15 cellular contexts compared by ENCODE assay signal in genomic region chr3:14685204-14685603, GRCh38. TPM values are rescaled to one million over a fixed set of nuclear protein-coding genes. Genes with fewer than 3 reads are reported as not detected.
"Had no signal": no experiment of that assay in that cellular context is flagged by ENCODE, and none has a peak within 500 bp of the region (broad histone marks: within the 10 kb centered on the region; RNA-seq: fewer than 3 reads in every experiment).

No MANE protein-coding gene starts in this region.

- H3K27ac ChIP-seq: coronary artery, hepatocyte, upper lobe of left lung had no signal

- DNase-seq: activated B cell treated with CpG ODN at 0.5 μM for 24 hours; activated CD4-positive, alpha-beta T cell treated with anti-CD3 and anti-CD28 coated beads, Interleukin-2, amount 10 ng/mL, durations not matched to agents 7 days and 5 days; activated CD8-positive, alpha-beta memory T cell treated with anti-CD3 and anti-CD28 coated beads for 24 hours; activated naive CD4-positive, alpha-beta T cell treated with anti-CD3 and anti-CD28 coated beads, Interleukin-2, amount 10 ng/mL, durations not matched to agents 7 days and 5 days; effector memory CD4-positive, alpha-beta T cell; mesendoderm; stimulated activated CD4-positive, alpha-beta T cell treated with anti-CD3 and anti-CD28 coated beads, Interleukin-12 subunit alpha, Interleukin-12 subunit beta, amount 100 ng/mL, for 4 hours; stimulated activated naive CD8-positive, alpha-beta T cell treated with anti-CD3 and anti-CD28 coated beads, Interleukin-15, Interleukin-2, amounts not matched to agents 100 U/mL and 50 U/mL, for 24 hours; upper lobe of left lung had no signal

- H3K36me3 ChIP-seq: upper lobe of left lung had no signal

- H3K4me1 Mint-ChIP-seq: activated CD4-positive, alpha-beta T cell treated with anti-CD3 and anti-CD28 coated beads, Interleukin-2, amount 10 ng/mL, durations not matched to agents 7 days and 5 days; activated naive CD4-positive, alpha-beta T cell treated with anti-CD3 and anti-CD28 coated beads, Interleukin-2, amount 10 ng/mL, durations not matched to agents 7 days and 5 days had no signal

- ATAC-seq: stimulated activated naive CD8-positive, alpha-beta T cell treated with anti-CD3 and anti-CD28 coated beads, Interleukin-15, Interleukin-2, amounts not matched to agents 100 U/mL and 50 U/mL, for 24 hours had no signal

- H3K4me3 ChIP-seq: coronary artery, hepatocyte, upper lobe of left lung had no signal

- H3K9me3 ChIP-seq: upper lobe of left lung had no signal

- H3K27ac Mint-ChIP-seq: activated B cell treated with CpG ODN at 0.5 μM for 24 hours; activated CD4-positive, alpha-beta T cell treated with anti-CD3 and anti-CD28 coated beads, Interleukin-2, amount 10 ng/mL, durations not matched to agents 7 days and 5 days; activated naive CD4-positive, alpha-beta T cell treated with anti-CD3 and anti-CD28 coated beads, Interleukin-2, amount 10 ng/mL, durations not matched to agents 7 days and 5 days had no signal

- H3K4me1 ChIP-seq: upper lobe of left lung had no signal

- H3K4me3 Mint-ChIP-seq: activated B cell treated with CpG ODN at 0.5 μM for 24 hours; activated CD4-positive, alpha-beta T cell treated with anti-CD3 and anti-CD28 coated beads, Interleukin-2, amount 10 ng/mL, durations not matched to agents 7 days and 5 days; activated naive CD4-positive, alpha-beta T cell treated with anti-CD3 and anti-CD28 coated beads, Interleukin-2, amount 10 ng/mL, durations not matched to agents 7 days and 5 days had no signal

- H3K27me3 Mint-ChIP-seq: activated naive CD4-positive, alpha-beta T cell treated with anti-CD3 and anti-CD28 coated beads, Interleukin-2, amount 10 ng/mL, durations not matched to agents 7 days and 5 days had no signal

RNA-seq across cellular contexts. Expression of gene C3orf20, which starts 10.3 kb away (rescaled TPM):
- total RNA-seq: epithelial cell of proximal tubule, osteocyte, pulmonary artery endothelial cell, temporal lobe had no signal
